Comparison of ENCODE assay signal across 23 cellular contexts in the genomic region with DNA sequence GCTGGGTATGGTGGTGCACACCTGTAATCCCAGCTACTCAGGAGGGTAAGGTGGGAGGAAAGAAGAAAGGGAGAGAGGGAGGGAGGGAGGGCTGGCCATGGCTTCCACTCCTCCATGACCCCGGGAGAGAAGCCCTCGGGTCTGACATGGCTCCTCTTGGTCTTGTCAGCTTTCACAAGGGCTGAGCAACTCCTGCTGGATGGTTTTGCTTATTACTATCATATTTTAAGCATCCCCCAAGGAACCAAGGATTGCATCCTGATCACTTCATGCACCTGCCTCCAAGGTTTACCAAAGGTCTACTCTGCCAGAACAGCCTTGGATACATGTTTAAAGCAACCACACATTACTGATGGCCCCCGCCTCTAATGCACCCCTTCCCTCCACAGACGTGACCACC.
"Had no signal": no experiment of that assay in that cellular context is flagged by ENCODE, and none has a peak within 500 bp of the region (broad histone marks: within the 10 kb centered on the region; RNA-seq: fewer than 3 reads in every experiment).

No MANE protein-coding gene starts in this region.

- H3K27ac Mint-ChIP-seq: dendritic cell treated with granulocyte-macrophage colony-stimulating factor and Interleukin-4, amounts not matched to agents 40 ng/mL and 50 ng/mL, for 4 days; effector memory CD8-positive, alpha-beta T cell; nephron; stimulated activated naive B cell treated with anti-CD40 and anti-IgM and Interleukin-4, amounts not matched to agents 10 μg/mL and 1 μg/mL and 100 μg/mL, for 72 hours; stimulated activated naive CD8-positive, alpha-beta T cell treated with anti-CD3 and anti-CD28 coated beads, Interleukin-15, amount 100 ng/mL, for 72 hours had no signal

- ATAC-seq: effector memory CD8-positive, alpha-beta T cell; gastroesophageal sphincter; left colon; left ventricle myocardium superior; psoas muscle; right lobe of liver; stimulated activated naive B cell treated with anti-CD40 and anti-IgM and Interleukin-4, amounts not matched to agents 10 μg/mL and 1 μg/mL and 100 μg/mL, for 72 hours; stimulated activated naive CD8-positive, alpha-beta T cell treated with anti-CD3 and anti-CD28 coated beads, Interleukin-15, amount 100 ng/mL, for 72 hours had no signal

- H3K36me3 Mint-ChIP-seq: naive B cell had no signal

- H3K27me3 ChIP-seq: esophagus muscularis mucosa, gastroesophageal sphincter, right lobe of liver, spleen, transverse colon had no signal

- H3K27ac ChIP-seq: epithelial cell of prostate, esophagus muscularis mucosa, gastroesophageal sphincter, psoas muscle, right lobe of liver, spleen, thoracic aorta, transverse colon had no signal

- H3K27me3 Mint-ChIP-seq: stimulated activated naive B cell treated with anti-CD40 and anti-IgM and Interleukin-4, amounts not matched to agents 10 μg/mL and 1 μg/mL and 100 μg/mL, for 72 hours had no signal

- H3K4me3 Mint-ChIP-seq: dendritic cell treated with granulocyte-macrophage colony-stimulating factor and Interleukin-4, amounts not matched to agents 40 ng/mL and 50 ng/mL, for 4 days; effector memory CD8-positive, alpha-beta T cell; nephron; stimulated activated naive B cell treated with anti-CD40 and anti-IgM and Interleukin-4, amounts not matched to agents 10 μg/mL and 1 μg/mL and 100 μg/mL, for 72 hours; stimulated activated naive CD8-positive, alpha-beta T cell treated with anti-CD3 and anti-CD28 coated beads, Interleukin-15, amount 100 ng/mL, for 72 hours had no signal

- H3K9me3 Mint-ChIP-seq: dendritic cell treated with granulocyte-macrophage colony-stimulating factor and Interleukin-4, amounts not matched to agents 40 ng/mL and 50 ng/mL, for 4 days had no signal

- DNase-seq: effector memory CD8-positive, alpha-beta T cell; glutamatergic neuron; left colon; left ventricle myocardium superior; mesendoderm; naive B cell; occipital lobe; psoas muscle; retina; spleen; stimulated activated CD4-positive, alpha-beta T cell treated with anti-CD3 and anti-CD28 coated beads, Interleukin-15, amount 100 ng/mL, for 24 hours; stimulated activated CD4-positive, alpha-beta T cell treated with anti-CD3 and anti-CD28 coated beads, Interleukin-1b, Interleukin-23, amount 100 ng/mL, for 48 hours; stimulated activated CD4-positive, alpha-beta T cell treated with anti-CD3 and anti-CD28 coated beads, Interleukin-4, amount 100 ng/mL, for 24 hours; stimulated activated naive B cell treated with anti-CD40 and anti-IgM and Interleukin-4, amounts not matched to agents 10 μg/mL and 1 μg/mL and 100 μg/mL, for 72 hours; stimulated activated naive CD8-positive, alpha-beta T cell treated with anti-CD3 and anti-CD28 coated beads, Interleukin-15, amount 100 ng/mL, for 72 hours; transverse colon had no signal

- H3K9me3 ChIP-seq: esophagus muscularis mucosa, gastroesophageal sphincter, right lobe of liver, thoracic aorta, transverse colon had no signal

- H3K4me1 ChIP-seq: gastroesophageal sphincter, psoas muscle, right lobe of liver had no signal

- H3K36me3 ChIP-seq: esophagus muscularis mucosa, gastroesophageal sphincter, right lobe of liver, spleen, thoracic aorta, transverse colon had no signal

- H3K4me3 ChIP-seq: esophagus muscularis mucosa, gastroesophageal sphincter, psoas muscle, right lobe of liver, spleen, thoracic aorta, transverse colon had no signal
